ENCODE assay signal across 2 cellular contexts in genomic region chr10:114662651-114663217, GRCh38.
TF ChIP-seq lines count a peak whose summit lies in the region.

No MANE protein-coding gene starts in this region.

TF ChIP-seq in IMR-90, 13 proteins besides CTCF, POLR2A, EP300 and RAD21 (continued from another document):
- TF ChIP-seq USF2 (IDR thresholded peaks at IDR 0.05; ENCODE audit: low read depth, low read length) (no peak), CEBPB (IDR thresholded peaks at IDR 0.05; ENCODE audit: low read depth, low read length) (no peak), RFX5 (IDR thresholded peaks at IDR 0.05; ENCODE audit: low read depth, low read length) (no peak), MAZ (IDR thresholded peaks at IDR 0.05; ENCODE audit: borderline replicate concordance, low read depth, low read length) (no peak), MXI1 (IDR thresholded peaks at IDR 0.05; ENCODE audit: borderline replicate concordance, low read depth, low read length) (no peak), NFE2L2 (IDR thresholded peaks at IDR 0.05; ENCODE audit: low read depth, low read length) (no peak), FOS (IDR thresholded peaks at IDR 0.05; ENCODE audit: low read depth, low read length) (no peak), SMC3 (IDR thresholded peaks at IDR 0.05; ENCODE audit: low read depth, low read length) (no peak)
- TF ChIP-seq, protein P1, sequence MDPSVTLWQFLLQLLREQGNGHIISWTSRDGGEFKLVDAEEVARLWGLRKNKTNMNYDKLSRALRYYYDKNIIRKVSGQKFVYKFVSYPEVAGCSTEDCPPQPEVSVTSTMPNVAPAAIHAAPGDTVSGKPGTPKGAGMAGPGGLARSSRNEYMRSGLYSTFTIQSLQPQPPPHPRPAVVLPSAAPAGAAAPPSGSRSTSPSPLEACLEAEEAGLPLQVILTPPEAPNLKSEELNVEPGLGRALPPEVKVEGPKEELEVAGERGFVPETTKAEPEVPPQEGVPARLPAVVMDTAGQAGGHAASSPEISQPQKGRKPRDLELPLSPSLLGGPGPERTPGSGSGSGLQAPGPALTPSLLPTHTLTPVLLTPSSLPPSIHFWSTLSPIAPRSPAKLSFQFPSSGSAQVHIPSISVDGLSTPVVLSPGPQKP (IDR thresholded peaks at IDR 0.05; ENCODE audit: borderline replicate concordance, low read depth, low read length) = no peak

TF ChIP-seq in WTC11, 78 proteins besides CTCF, POLR2A, EP300 and RAD21 (continued from another document):
- TF ChIP-seq HMGXB4 (CRISPR knock-in tag; IDR thresholded peaks at IDR 0.05) = no peak
- TF ChIP-seq ZNF232 (CRISPR knock-in tag; IDR thresholded peaks at IDR 0.05) = no peak
- TF ChIP-seq ZNF425 (CRISPR knock-in tag; conservative IDR thresholded peaks at IDR 0.05) = no peak
- no peak for TF ChIP-seq ZNF263 (CRISPR knock-in tag; IDR thresholded peaks at IDR 0.05; ENCODE audit: low read depth)
- TF ChIP-seq, protein P2, sequence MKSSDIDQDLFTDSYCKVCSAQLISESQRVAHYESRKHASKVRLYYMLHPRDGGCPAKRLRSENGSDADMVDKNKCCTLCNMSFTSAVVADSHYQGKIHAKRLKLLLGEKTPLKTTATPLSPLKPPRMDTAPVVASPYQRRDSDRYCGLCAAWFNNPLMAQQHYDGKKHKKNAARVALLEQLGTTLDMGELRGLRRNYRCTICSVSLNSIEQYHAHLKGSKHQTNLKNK (CRISPR knock-in tag; IDR thresholded peaks at IDR 0.05) = no peak
- TF ChIP-seq, protein P3, sequence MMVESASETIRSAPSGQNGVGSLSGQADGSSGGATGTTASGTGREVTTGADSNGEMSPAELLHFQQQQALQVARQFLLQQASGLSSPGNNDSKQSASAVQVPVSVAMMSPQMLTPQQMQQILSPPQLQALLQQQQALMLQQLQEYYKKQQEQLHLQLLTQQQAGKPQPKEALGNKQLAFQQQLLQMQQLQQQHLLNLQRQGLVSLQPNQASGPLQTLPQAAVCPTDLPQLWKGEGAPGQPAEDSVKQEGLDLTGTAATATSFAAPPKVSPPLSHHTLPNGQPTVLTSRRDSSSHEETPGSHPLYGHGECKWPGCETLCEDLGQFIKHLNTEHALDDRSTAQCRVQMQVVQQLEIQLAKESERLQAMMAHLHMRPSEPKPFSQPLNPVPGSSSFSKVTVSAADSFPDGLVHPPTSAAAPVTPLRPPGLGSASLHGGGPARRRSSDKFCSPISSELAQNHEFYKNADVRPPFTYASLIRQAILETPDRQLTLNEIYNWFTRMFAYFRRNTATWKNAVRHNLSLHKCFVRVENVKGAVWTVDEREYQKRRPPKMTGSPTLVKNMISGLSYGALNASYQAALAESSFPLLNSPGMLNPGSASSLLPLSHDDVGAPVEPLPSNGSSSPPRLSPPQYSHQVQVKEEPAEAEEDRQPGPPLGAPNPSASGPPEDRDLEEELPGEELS (CRISPR knock-in tag; IDR thresholded peaks at IDR 0.05) = no peak
- no peak for TF ChIP-seq ZNF671 (CRISPR knock-in tag; IDR thresholded peaks at IDR 0.05)
